ENCODE assay signal across 21 cellular contexts in genomic region chr2:1664076-1664605, GRCh38.
DNase-seq lines count a peak whose midpoint lies in the region; ATAC-seq and TF ChIP-seq lines count a peak whose summit lies in the region.
"Had no signal": no experiment of that assay in that cellular context is flagged by ENCODE, and none has a peak within 500 bp of the region (broad histone marks: within the 10 kb centered on the region; RNA-seq: fewer than 3 reads in every experiment).

No MANE protein-coding gene starts in this region.

- H2AFZ ChIP-seq in neuronal stem cell (ENCODE audit: low read length) (peak overlapping the region; percentile 56), PC-9 (no peak overlapping the region)

- H3K27me3 Mint-ChIP-seq in endodermal cell (ENCODE audit: insufficient read depth) = no peaks in the 10 kb centered on the region
- H3K27me3 Mint-ChIP-seq: B cell had no signal

- H3K79me2 ChIP-seq in PC-9 (ENCODE audit: low read depth) = no peaks in the 10 kb centered on the region

- H3K4me3 ChIP-seq in heart left ventricle (no peak overlapping the region), endodermal cell (ENCODE audit: low read length) (no peak overlapping the region), neuronal stem cell (ENCODE audit: low read length in 2 of 2) (no peak overlapping the region), subcutaneous abdominal adipose tissue (ENCODE audit: low read depth in 1 of 5, low read length in 5 of 5) (no peak overlapping the region), PC-9 (no peak overlapping the region)

- H3K27ac ChIP-seq in heart left ventricle = no peak overlapping the region
- H3K27ac ChIP-seq in endodermal cell (ENCODE audit: low read depth, low read length) = no peak overlapping the region
- no peak overlapping the region for H3K27ac ChIP-seq in neuronal stem cell (replicated peaks; ENCODE audit: low read length)
- peak overlapping the region; percentile 35 for H3K27ac ChIP-seq in subcutaneous abdominal adipose tissue (ENCODE audit: low read depth, low read length)
- no peak overlapping the region for H3K27ac ChIP-seq in PC-9

- no peak for TF ChIP-seq POLR2A in heart left ventricle (IDR thresholded peaks at IDR 0.05)

- peak; percentile 6 for DNase-seq in left ventricle myocardium superior
- no peak for DNase-seq in heart left ventricle
- peak; percentile 29 for DNase-seq in endodermal cell
- no peak for DNase-seq in neuronal stem cell (ENCODE audit: low spot score)
- DNase-seq in PC-9 = no peak
- DNase-seq in AG20443 (ENCODE audit: low spot score) = no peak
- DNase-seq: DMS53, GDM1, GOT3, Karpas-422, MV-4-11, NCI-H1694 treated with DMSO at 0.1 percent for 48 hours, NCI-H2081 treated with DMSO at 0.1 percent for 48 hours, NCI-H446 treated with DMSO at 0.1 percent for 48 hours, NCI-H526 treated with DMSO at 0.1 percent for 48 hours, RPMI8226, SHP77 treated with DMSO at 0.1 percent for 48 hours had no signal

- H3K18ac ChIP-seq in neuronal stem cell (ENCODE audit: low read length) = no peak overlapping the region

- intact Hi-C loops in left ventricle myocardium superior (cut with micrococcal nuclease) (no loop called here), heart left ventricle (cut with DNase I) (no loop called here), PC-9 (cut with micrococcal nuclease; ENCODE audit: unreplicated experiment) (no loop called here)

- H2AK5ac ChIP-seq in neuronal stem cell (ENCODE audit: low read depth, low read length) = no peak overlapping the region

- H2BK15ac ChIP-seq in neuronal stem cell (ENCODE audit: low read length) = no peak overlapping the region

- no peak overlapping the region for H4K91ac ChIP-seq in neuronal stem cell (ENCODE audit: low read depth, low read length, poor library complexity)

- H3F3A ChIP-seq in PC-9 (ENCODE audit: insufficient read depth, low read depth) = no peaks in the 10 kb centered on the region

- H3K4me1 Mint-ChIP-seq in endodermal cell = no peaks in the 10 kb centered on the region
- H3K4me1 Mint-ChIP-seq: B cell, CD14-positive monocyte had no signal

- H3K36me3 ChIP-seq in heart left ventricle (peaks cover 0 to 83% (median 66%) of the 10 kb centered on the region in 9 donors), endodermal cell (ENCODE audit: control insufficient read depth, insufficient read depth, low read length) (peaks cover 79% of the 10 kb centered on the region), neuronal stem cell (replicated peaks in 1 of 2; ENCODE audit: control insufficient read depth in 2 of 2, insufficient read depth in 2 of 2, low read length in 2 of 2) (peaks cover 0 to 45% of the 10 kb centered on the region in 2 donors), subcutaneous abdominal adipose tissue (ENCODE audit: control insufficient read depth in 5 of 5, insufficient read depth in 5 of 5, low read length in 5 of 5) (peaks cover 5 to 75% (median 74%) of the 10 kb centered on the region in 5 donors), PC-9 (ENCODE audit: low read depth) (peaks cover under 1% of the 10 kb centered on the region; the same call in 1 of the 2 replicates)

- POLR2A ChIA-PET in PC-9 (lab: Charles Lee; ENCODE audit: unreplicated experiment) = no interaction called here

- ATAC-seq in left ventricle myocardium superior = no peak
- no peak for ATAC-seq in heart left ventricle
- no peak for ATAC-seq in HG02884 (IDR thresholded peaks at IDR 0.05; ENCODE audit: unreplicated experiment)

- TF ChIP-seq CTCF in heart left ventricle (IDR thresholded peaks at IDR 0.05) = no peak
- no peak for TF ChIP-seq CTCF in endodermal cell (conservative IDR thresholded peaks at IDR 0.05)
- TF ChIP-seq CTCF in PC-9 (conservative IDR thresholded peaks at IDR 0.05) = no peak

- H2BK12ac ChIP-seq in neuronal stem cell (ENCODE audit: low read length) = no peak overlapping the region

- H3K23ac ChIP-seq in neuronal stem cell (ENCODE audit: low read depth, low read length, poor library complexity) = no peak overlapping the region

- CTCF ChIA-PET in PC-9 (lab: Charles Lee) = no interaction called here

- peaks cover 78% of the 10 kb centered on the region for H3K36me3 Mint-ChIP-seq in endodermal cell (ENCODE audit: low read depth)
- H3K36me3 Mint-ChIP-seq: CD14-positive monocyte had no signal

- H3K9ac ChIP-seq in endodermal cell (ENCODE audit: extremely low read depth, low read length, poor library complexity, severe bottlenecking) (no peak overlapping the region), neuronal stem cell (ENCODE audit: low read depth, low read length, poor library complexity) (no peak overlapping the region), subcutaneous abdominal adipose tissue (ENCODE audit: low read length in 5 of 5) (no peak overlapping the region)

- H3K4ac ChIP-seq in neuronal stem cell (ENCODE audit: low read length) = no peak overlapping the region

- peaks cover 3% of the 10 kb centered on the region for H3K9me3 Mint-ChIP-seq in endodermal cell
- H3K9me3 Mint-ChIP-seq: CD14-positive monocyte had no signal

- H3K9me2 ChIP-seq in PC-9 (ENCODE audit: insufficient read depth) = no peaks in the 10 kb centered on the region

- H3K9me3 ChIP-seq in heart left ventricle = no peaks in the 10 kb centered on the region
- H3K9me3 ChIP-seq in endodermal cell (ENCODE audit: control insufficient read depth, low read length) = no peaks in the 10 kb centered on the region
- no peaks in the 10 kb centered on the region for H3K9me3 ChIP-seq in neuronal stem cell (replicated peaks in 1 of 2; ENCODE audit: control insufficient read depth in 2 of 2, insufficient read depth in 1 of 2, low read depth in 1 of 2, low read length in 2 of 2)
- no peaks in the 10 kb centered on the region for H3K9me3 ChIP-seq in subcutaneous abdominal adipose tissue (ENCODE audit: control insufficient read depth in 5 of 5, low read length in 5 of 5)
- H3K9me3 ChIP-seq in PC-9 (ENCODE audit: insufficient read depth, low read depth) = no peaks in the 10 kb centered on the region

- no peak overlapping the region for H3K4me3 Mint-ChIP-seq in endodermal cell
- H3K4me3 Mint-ChIP-seq: B cell, CD14-positive monocyte had no signal

- no peaks in the 10 kb centered on the region for H3K79me1 ChIP-seq in neuronal stem cell (ENCODE audit: low read depth, low read length)

- H4K20me1 ChIP-seq in PC-9 (ENCODE audit: insufficient read depth) = no peaks in the 10 kb centered on the region; the same call in 1 of the 2 replicates

- no peak overlapping the region for H2BK5ac ChIP-seq in neuronal stem cell (ENCODE audit: low read length)

- no peaks in the 10 kb centered on the region for H3K27me3 ChIP-seq in heart left ventricle
- H3K27me3 ChIP-seq in endodermal cell (ENCODE audit: control insufficient read depth, insufficient read depth, low read length, poor library complexity, severe bottlenecking) = no peaks in the 10 kb centered on the region
- no peaks in the 10 kb centered on the region for H3K27me3 ChIP-seq in neuronal stem cell (ENCODE audit: control insufficient read depth in 3 of 3, insufficient read depth in 3 of 3, low read depth in 1 of 3, low read length in 3 of 3)
- H3K27me3 ChIP-seq in subcutaneous abdominal adipose tissue (ENCODE audit: control insufficient read depth in 5 of 5, insufficient read depth in 4 of 5, low read length in 5 of 5) = no peaks in the 10 kb centered on the region
- H3K27me3 ChIP-seq in PC-9 (ENCODE audit: insufficient read depth, low read depth) = peaks cover 54% of the 10 kb centered on the region

- no peak overlapping the region for H3K14ac ChIP-seq in neuronal stem cell (ENCODE audit: low read length)

- BruUV-seq in PC-9 (replicated peaks; lab: Mats Ljungman, UMichigan) = no TSS peak

- H3K4me2 ChIP-seq in neuronal stem cell (ENCODE audit: insufficient read depth, low read length, poor library complexity, severe bottlenecking) = no peak overlapping the region
- H3K4me2 ChIP-seq in PC-9 = no peak overlapping the region

- 78 to 80% (median 79%) methylated on average over 9 of the region's 9 CpGs for WGBS in heart left ventricle, 4 donors
- 95% methylated on average over 4 to 9 of the region's 9 CpGs for WGBS in endodermal cell (ENCODE audit: insufficient coverage in 1 of 2, insufficient read length in 1 of 2), 2 experiments
- WGBS in neuronal stem cell (ENCODE audit: extremely low coverage in 2 of 2, insufficient read length in 2 of 2, insufficient replicate concordance in 1 of 2), 2 donors = no CpG with 5 or more reads among the region's 9 CpGs

- no peak overlapping the region for H2BK120ac ChIP-seq in neuronal stem cell (ENCODE audit: low read depth, low read length)

- no peak overlapping the region for H4K8ac ChIP-seq in neuronal stem cell (ENCODE audit: low read depth, low read length)

- H3K4me1 ChIP-seq in heart left ventricle (no peaks in the 10 kb centered on the region), endodermal cell (ENCODE audit: control insufficient read depth, insufficient read depth, low read length) (no peaks in the 10 kb centered on the region), neuronal stem cell (ENCODE audit: control insufficient read depth in 2 of 2, insufficient read depth in 1 of 2, low read depth in 1 of 2, low read length in 2 of 2) (peaks cover 0 to 2% of the 10 kb centered on the region in 2 donors), subcutaneous abdominal adipose tissue (ENCODE audit: control insufficient read depth in 5 of 5, insufficient read depth in 5 of 5, low read length in 5 of 5) (peaks cover 2 to 18% (median 12%) of the 10 kb centered on the region in 5 donors), PC-9 (replicated peaks; ENCODE audit: insufficient read depth) (no peaks in the 10 kb centered on the region)

- no peak overlapping the region for H3K27ac Mint-ChIP-seq in endodermal cell
- H3K27ac Mint-ChIP-seq: B cell, CD14-positive monocyte had no signal

Comparison
In these comparisons a context has a peak if more than half of its experiments do, and no peak if none do; other contexts are left out.
1. DNase-seq: peak in left ventricle myocardium superior (single experiment) and endodermal cell (single experiment); none in heart left ventricle (0 of 5), neuronal stem cell (single experiment), PC-9 (0 of 2) and AG20443 (single experiment).